ENCODE assay signal across 8 cellular contexts in genomic region chr1:32741067-32741416, GRCh38. TPM values are rescaled to one million over a fixed set of nuclear protein-coding genes. Genes with fewer than 3 reads are reported as not detected.
DNase-seq lines count a peak whose midpoint lies in the region; ATAC-seq and TF ChIP-seq lines count a peak whose summit lies in the region.

No MANE protein-coding gene starts in this region.

- no peak overlapping the region for H3K27ac ChIP-seq in rectal smooth muscle tissue (ENCODE audit: low read depth, low read length)

- no peak for ATAC-seq in HG03175 (IDR thresholded peaks at IDR 0.05; ENCODE audit: unreplicated experiment)

- H3K4me3 ChIP-seq in GM06990 (replicated peaks; ENCODE audit: low read depth, low read length) (peak overlapping the region; percentile 40; the same call in 1 of the 2 replicates), WI38 (ENCODE audit: low read depth, low read length) (peak overlapping the region; percentile 70), rectal smooth muscle tissue (ENCODE audit: low read length) (peak overlapping the region; percentile 60)

- H3K36me3 Mint-ChIP-seq in glutamatergic neuron (ENCODE audit: unreplicated experiment) = no peaks in the 10 kb centered on the region

- no peaks in the 10 kb centered on the region for H3K36me3 ChIP-seq in GM06990 (ENCODE audit: control insufficient read depth, insufficient read depth, low read length)
- no peaks in the 10 kb centered on the region for H3K36me3 ChIP-seq in rectal smooth muscle tissue (ENCODE audit: control insufficient read depth, insufficient read depth, low read length)

- H3K4me1 ChIP-seq in rectal smooth muscle tissue (ENCODE audit: control insufficient read depth, insufficient read depth, low read length) = peaks cover 3% of the 10 kb centered on the region

- H3K4me1 Mint-ChIP-seq in glutamatergic neuron (ENCODE audit: low read depth, unreplicated experiment) = no peaks in the 10 kb centered on the region

- H3K27me3 ChIP-seq in GM06990 (replicated peaks; ENCODE audit: control insufficient read depth, insufficient read depth, low read length) (peaks cover 9% of the 10 kb centered on the region), rectal smooth muscle tissue (ENCODE audit: control insufficient read depth, insufficient read depth, low read length) (no peaks in the 10 kb centered on the region)

- peak overlapping the region; percentile 3 for H3K9ac ChIP-seq in rectal smooth muscle tissue (ENCODE audit: low read length)

- H3K27me3 Mint-ChIP-seq in glutamatergic neuron (ENCODE audit: unreplicated experiment) = peaks cover 7% of the 10 kb centered on the region

- no peak overlapping the region for H3K27ac Mint-ChIP-seq in glutamatergic neuron (ENCODE audit: unreplicated experiment)

- H3K9me3 Mint-ChIP-seq in glutamatergic neuron (ENCODE audit: unreplicated experiment) = peaks cover 5% of the 10 kb centered on the region

- peak overlapping the region; percentile 83 for H3K4me3 Mint-ChIP-seq in glutamatergic neuron (ENCODE audit: unreplicated experiment)

- TF ChIP-seq CTCF in GM06990 (IDR thresholded peaks at IDR 0.05; ENCODE audit: insufficient read depth, low read length, poor library complexity, severe bottlenecking) (no peak), WI38 (IDR thresholded peaks at IDR 0.05; ENCODE audit: low read depth, low read length) (no peak), glutamatergic neuron (IDR thresholded peaks at IDR 0.05; ENCODE audit: partially characterized antibody, unreplicated experiment) (no peak)

- DNase-seq in GM06990 (ENCODE audit: extremely low read depth, insufficient read length) (no peak), glutamatergic neuron (no peak), NCI-H1694 treated with DMSO at 0.1 percent for 48 hours (lab: John Stamatoyannopoulos, UW) (no peak), KG1 (lab: John Stamatoyannopoulos, UW) (no peak), NCI-H2029 treated with DMSO at 0.1 percent for 48 hours (lab: John Stamatoyannopoulos, UW) (no peak)

RNA-seq across cellular contexts. Expression of gene SYNC, which starts 38.5 kb away (rescaled TPM):
- total RNA-seq in glutamatergic neuron (ENCODE audit: unreplicated experiment) = 1.1 TPM
